In genomic region chr12:104507672-104508071, GRCh38 we compare ENCODE assay signal across 13 cellular contexts. TPM values are rescaled to one million over a fixed set of nuclear protein-coding genes. Genes with fewer than 3 reads are reported as not detected.
A peak's percentile ranks its signal among the peaks of the same experiment; 100 is the strongest.
DNase-seq lines count a peak whose midpoint lies in the region; ATAC-seq and TF ChIP-seq lines count a peak whose summit lies in the region.
"Had no signal": no experiment of that assay in that cellular context is flagged by ENCODE, and none has a peak within 500 bp of the region (broad histone marks: within the 10 kb centered on the region; RNA-seq: fewer than 3 reads in every experiment).

No MANE protein-coding gene starts in this region.

- H3K36me3 ChIP-seq in SK-N-SH (replicated peaks in 1 of 2; ENCODE audit: control insufficient read depth in 1 of 2, insufficient read depth in 2 of 2, low read length in 1 of 2) (no peaks in the 10 kb centered on the region), gastroesophageal sphincter (no peaks in the 10 kb centered on the region)
- H3K36me3 ChIP-seq: HAP-1, upper lobe of left lung had no signal

- CTCF ChIA-PET in activated CD8-positive, alpha-beta T cell treated with anti-CD3 and anti-CD28 coated beads, Interleukin-2, amount 10 ng/mL, durations not matched to agents 7 days and 5 days (lab: Charles Lee), result interaction anchor here (1.2 to 3.0 kb wide), 2 partner anchors 8 to 61 kb away, joined by 4 to 9 read pairs; no protein-coding TSS in a partner anchor
- CTCF ChIA-PET in activated CD8-positive, alpha-beta T cell treated with anti-CD3 and anti-CD28 coated beads for 36 hours (lab: Charles Lee), result no interaction called here
- CTCF ChIA-PET in activated B cell treated with CpG ODN at 0.5 μM for 24 hours (lab: Charles Lee), result interaction anchor here (1.2 kb wide), 1 partner anchor 126 kb away, joined by 3 read pairs; no protein-coding TSS in a partner anchor
- CTCF ChIA-PET in SK-N-SH (lab: Yijun Ruan, JAX), result interaction anchor here (1.0 kb wide), 1 partner anchor 10 kb away, joined by 3 read pairs; no protein-coding TSS in a partner anchor

- H3K27ac Mint-ChIP-seq in activated CD8-positive, alpha-beta T cell treated with anti-CD3 and anti-CD28 coated beads, Interleukin-2, amount 10 ng/mL, durations not matched to agents 7 days and 5 days, result peak overlapping the region; percentile 44
- no peak overlapping the region for H3K27ac Mint-ChIP-seq in activated CD8-positive, alpha-beta T cell treated with anti-CD3 and anti-CD28 coated beads for 36 hours
- peak overlapping the region; percentile 14 for H3K27ac Mint-ChIP-seq in activated B cell treated with CpG ODN at 0.5 μM for 24 hours

- H3K9ac ChIP-seq in SK-N-SH, result no peak overlapping the region
- H3K9ac ChIP-seq: parathyroid adenoma had no signal

- H2AFZ ChIP-seq in SK-N-SH (ENCODE audit: low read depth), result no peak overlapping the region
- H2AFZ ChIP-seq: parathyroid adenoma had no signal

- peaks cover 88% of the 10 kb centered on the region for H3K4me1 Mint-ChIP-seq in activated CD8-positive, alpha-beta T cell treated with anti-CD3 and anti-CD28 coated beads, Interleukin-2, amount 10 ng/mL, durations not matched to agents 7 days and 5 days (ENCODE audit: low read depth)
- H3K4me1 Mint-ChIP-seq in activated CD8-positive, alpha-beta T cell treated with anti-CD3 and anti-CD28 coated beads for 36 hours (ENCODE audit: low read depth), result peaks cover 63% of the 10 kb centered on the region
- peaks cover 92% of the 10 kb centered on the region for H3K4me1 Mint-ChIP-seq in activated B cell treated with CpG ODN at 0.5 μM for 24 hours

- H3K4me3 ChIP-seq in SK-N-SH (ENCODE audit: low read depth in 2 of 2, low read length in 1 of 2) (no peak overlapping the region), gastroesophageal sphincter (no peak overlapping the region)
- H3K4me3 ChIP-seq: HAP-1, mucosa of descending colon, upper lobe of left lung had no signal

- H3K9me3 ChIP-seq in SK-N-SH, result no peaks in the 10 kb centered on the region
- H3K9me3 ChIP-seq in gastroesophageal sphincter, result no peaks in the 10 kb centered on the region
- H3K9me3 ChIP-seq: HAP-1, mucosa of descending colon, upper lobe of left lung had no signal

- no peak for TF ChIP-seq CTCF in activated CD8-positive, alpha-beta T cell treated with anti-CD3 and anti-CD28 coated beads for 36 hours (IDR thresholded peaks at IDR 0.05)
- no peak for TF ChIP-seq CTCF in activated B cell treated with CpG ODN at 0.5 μM for 24 hours (IDR thresholded peaks at IDR 0.05)
- no peak for TF ChIP-seq CTCF in SK-N-SH (IDR thresholded peaks at IDR 0.05)
- TF ChIP-seq CTCF in gastroesophageal sphincter (IDR thresholded peaks at IDR 0.05), result no peak

- H3K4me2 ChIP-seq in SK-N-SH, result no peak overlapping the region

- ATAC-seq in activated CD8-positive, alpha-beta T cell treated with anti-CD3 and anti-CD28 coated beads, Interleukin-2, amount 10 ng/mL, durations not matched to agents 7 days and 5 days, result no peak
- ATAC-seq in activated CD8-positive, alpha-beta T cell treated with anti-CD3 and anti-CD28 coated beads for 36 hours, result no peak
- ATAC-seq in activated B cell treated with CpG ODN at 0.5 μM for 24 hours (ENCODE audit: low read depth) (no peak), HG03139 (IDR thresholded peaks at IDR 0.05; ENCODE audit: unreplicated experiment) (no peak), gastroesophageal sphincter (no peak)
- ATAC-seq: mucosa of descending colon had no signal

- H3K9me2 ChIP-seq in SK-N-SH, result no peaks in the 10 kb centered on the region

- no peak for TF ChIP-seq RAD21 in SK-N-SH (IDR thresholded peaks at IDR 0.05; ENCODE audit: low read length)

- no peaks in the 10 kb centered on the region for H3K79me2 ChIP-seq in SK-N-SH (ENCODE audit: insufficient read depth)
- H3K79me2 ChIP-seq: parathyroid adenoma had no signal

- H3K4me1 ChIP-seq in SK-N-SH (ENCODE audit: control insufficient read depth in 1 of 2, insufficient read depth in 2 of 2, low read depth in 1 of 2, low read length in 1 of 2) (peaks cover 0 to 28% of the 10 kb centered on the region in 2 experiments; a peak in 1 of 4 replicates), gastroesophageal sphincter (peaks cover 0 to 5% (median 4%) of the 10 kb centered on the region in 3 donors)
- H3K4me1 ChIP-seq: parathyroid adenoma had no signal

- intact Hi-C loops in activated CD8-positive, alpha-beta T cell treated with anti-CD3 and anti-CD28 coated beads for 36 hours (cut with micrococcal nuclease), result no loop called here
- intact Hi-C loops in activated B cell treated with CpG ODN at 0.5 μM for 24 hours (cut with micrococcal nuclease), result loop anchor here (1.0 to 5.0 kb wide), 2 partner anchors 13 to 50 kb away; partner anchors contain the start of gene CHST11

- POLR2A ChIA-PET in activated CD8-positive, alpha-beta T cell treated with anti-CD3 and anti-CD28 coated beads, Interleukin-2, amount 10 ng/mL, durations not matched to agents 7 days and 5 days (lab: Charles Lee), result no interaction called here
- POLR2A ChIA-PET in activated CD8-positive, alpha-beta T cell treated with anti-CD3 and anti-CD28 coated beads for 36 hours (lab: Charles Lee), result interaction anchor here (1.0 kb wide), 1 partner anchor 12 kb away, joined by 3 read pairs; no protein-coding TSS in a partner anchor
- POLR2A ChIA-PET in activated B cell treated with CpG ODN at 0.5 μM for 24 hours (lab: Charles Lee) (interaction anchor here (1.5 kb wide), 1 partner anchor 51 kb away, joined by 4 read pairs; the partner anchor contains the start of gene CHST11), SK-N-SH (lab: Yijun Ruan, JAX) (no interaction called here)

- no peaks in the 10 kb centered on the region for H3F3A ChIP-seq in SK-N-SH (replicated peaks; ENCODE audit: insufficient read depth)

- H3K27ac ChIP-seq in SK-N-SH (ENCODE audit: low read depth in 2 of 2, low read length in 1 of 2), result no peak overlapping the region
- H3K27ac ChIP-seq in gastroesophageal sphincter, result no peak overlapping the region
- H3K27ac ChIP-seq: parathyroid adenoma, upper lobe of left lung had no signal

- no peak for TF ChIP-seq EP300 in SK-N-SH (IDR thresholded peaks at IDR 0.05; ENCODE audit: borderline replicate concordance in 1 of 2, low read depth in 1 of 2, low read length in 1 of 2)
- no peak for TF ChIP-seq EP300 in gastroesophageal sphincter (IDR thresholded peaks at IDR 0.05)

- TF ChIP-seq POLR2A in gastroesophageal sphincter (IDR thresholded peaks at IDR 0.05), result no peak

- H3K36me3 Mint-ChIP-seq in activated CD8-positive, alpha-beta T cell treated with anti-CD3 and anti-CD28 coated beads, Interleukin-2, amount 10 ng/mL, durations not matched to agents 7 days and 5 days (ENCODE audit: low read depth), result peaks cover 66% of the 10 kb centered on the region
- peaks cover 10% of the 10 kb centered on the region for H3K36me3 Mint-ChIP-seq in activated CD8-positive, alpha-beta T cell treated with anti-CD3 and anti-CD28 coated beads for 36 hours (ENCODE audit: low read depth)
- H3K36me3 Mint-ChIP-seq in activated B cell treated with CpG ODN at 0.5 μM for 24 hours (ENCODE audit: low read depth), result peaks cover 3% of the 10 kb centered on the region

- 85% methylated on average over 3 of the region's 3 CpGs for WGBS in SK-N-SH (ENCODE audit: low lambda C conversion rate)
- WGBS in gastroesophageal sphincter (ENCODE audit: low coverage in 1 of 2), 2 donors, result 89 to 95% methylated on average over 3 of the region's 3 CpGs

- no peaks in the 10 kb centered on the region for H3K27me3 Mint-ChIP-seq in activated CD8-positive, alpha-beta T cell treated with anti-CD3 and anti-CD28 coated beads, Interleukin-2, amount 10 ng/mL, durations not matched to agents 7 days and 5 days (ENCODE audit: low read depth)
- H3K27me3 Mint-ChIP-seq in activated CD8-positive, alpha-beta T cell treated with anti-CD3 and anti-CD28 coated beads for 36 hours, result no peaks in the 10 kb centered on the region
- H3K27me3 Mint-ChIP-seq in activated B cell treated with CpG ODN at 0.5 μM for 24 hours, result no peaks in the 10 kb centered on the region

- H3K27me3 ChIP-seq in SK-N-SH (ENCODE audit: insufficient read depth) (no peaks in the 10 kb centered on the region), gastroesophageal sphincter (no peaks in the 10 kb centered on the region)
- H3K27me3 ChIP-seq: upper lobe of left lung had no signal

- H4K20me1 ChIP-seq in SK-N-SH (ENCODE audit: insufficient read depth), result no peaks in the 10 kb centered on the region

- no peaks in the 10 kb centered on the region for H3K9me3 Mint-ChIP-seq in activated CD8-positive, alpha-beta T cell treated with anti-CD3 and anti-CD28 coated beads, Interleukin-2, amount 10 ng/mL, durations not matched to agents 7 days and 5 days (ENCODE audit: insufficient read depth)
- H3K9me3 Mint-ChIP-seq in activated CD8-positive, alpha-beta T cell treated with anti-CD3 and anti-CD28 coated beads for 36 hours, result peaks cover 6% of the 10 kb centered on the region
- H3K9me3 Mint-ChIP-seq in activated B cell treated with CpG ODN at 0.5 μM for 24 hours, result no peaks in the 10 kb centered on the region

- no peak for DNase-seq in activated CD8-positive, alpha-beta T cell treated with anti-CD3 and anti-CD28 coated beads, Interleukin-2, amount 10 ng/mL, durations not matched to agents 7 days and 5 days
- DNase-seq in activated CD8-positive, alpha-beta T cell treated with anti-CD3 and anti-CD28 coated beads for 36 hours, result no peak
- peak; percentile 93 for DNase-seq in NCI-H2107 treated with DMSO at 0.1 percent for 48 hours (lab: John Stamatoyannopoulos, UW; ENCODE audit: unreplicated experiment)
- no peak for DNase-seq in activated B cell treated with CpG ODN at 0.5 μM for 24 hours
- no peak for DNase-seq in SK-N-SH
- no peak for DNase-seq in SW 1271 (lab: John Stamatoyannopoulos, UW)
- DNase-seq: activated CD4-positive, alpha-beta T cell treated with anti-CD3 and anti-CD28 coated beads for 48 hours; mucosa of descending colon; upper lobe of left lung had no signal

- H3K4me3 Mint-ChIP-seq in activated CD8-positive, alpha-beta T cell treated with anti-CD3 and anti-CD28 coated beads, Interleukin-2, amount 10 ng/mL, durations not matched to agents 7 days and 5 days, result no peak overlapping the region
- no peak overlapping the region for H3K4me3 Mint-ChIP-seq in activated CD8-positive, alpha-beta T cell treated with anti-CD3 and anti-CD28 coated beads for 36 hours
- no peak overlapping the region for H3K4me3 Mint-ChIP-seq in activated B cell treated with CpG ODN at 0.5 μM for 24 hours

TF ChIP-seq in SK-N-SH, 30 proteins besides CTCF, POLR2A, EP300 and RAD21 (continues in another document):
- TF ChIP-seq FOXM1 (IDR thresholded peaks at IDR 0.05; ENCODE audit: low read depth), result no peak

RNA-seq across cellular contexts. Expression of gene CHST11, which starts 50.9 kb away (rescaled TPM):
- total RNA-seq in activated CD8-positive, alpha-beta T cell treated with anti-CD3 and anti-CD28 coated beads, Interleukin-2, amount 10 ng/mL, durations not matched to agents 7 days and 5 days, result 10 to 100 TPM; 82.1 to 85.2 TPM
- total RNA-seq in activated CD8-positive, alpha-beta T cell treated with anti-CD3 and anti-CD28 coated beads for 36 hours, result 10 to 100 TPM; 30.9 to 33.9 TPM
- 40.1 and 40.6 TPM in 2 replicates for total RNA-seq in activated B cell treated with CpG ODN at 0.5 μM for 24 hours
- polyA plus RNA-seq in SK-N-SH (2012; rRNA removed), result 12.7 and 18.6 TPM in 2 replicates
- 7.7 and 8.4 TPM in 2 replicates for polyA plus RNA-seq in SK-N-SH (2012; cell fraction: cytosol; rRNA removed)
- polyA plus RNA-seq in SK-N-SH (2012; cell fraction: nucleus; rRNA removed), result 14.7 and 29.8 TPM in 2 replicates
- total RNA-seq in gastroesophageal sphincter, result 10 to 100 TPM in 2 of 4 donors, 1 to 10 TPM in 2; 4.3 to 15.6 (median 11.0) TPM

Comparison
In these comparisons a context has a peak if more than half of its experiments do, and no peak if none do; other contexts are left out.
1. POLR2A ChIA-PET loops: an anchor here in activated CD8-positive, alpha-beta T cell treated with anti-CD3 and anti-CD28 coated beads for 36 hours (1.0 kb wide) and activated B cell treated with CpG ODN at 0.5 μM for 24 hours (1.5 kb wide); none called in activated CD8-positive, alpha-beta T cell treated with anti-CD3 and anti-CD28 coated beads, Interleukin-2, amount 10 ng/mL, durations not matched to agents 7 days and 5 days and SK-N-SH.